ENCODE assay signal across 12 cellular contexts in the genomic region with DNA sequence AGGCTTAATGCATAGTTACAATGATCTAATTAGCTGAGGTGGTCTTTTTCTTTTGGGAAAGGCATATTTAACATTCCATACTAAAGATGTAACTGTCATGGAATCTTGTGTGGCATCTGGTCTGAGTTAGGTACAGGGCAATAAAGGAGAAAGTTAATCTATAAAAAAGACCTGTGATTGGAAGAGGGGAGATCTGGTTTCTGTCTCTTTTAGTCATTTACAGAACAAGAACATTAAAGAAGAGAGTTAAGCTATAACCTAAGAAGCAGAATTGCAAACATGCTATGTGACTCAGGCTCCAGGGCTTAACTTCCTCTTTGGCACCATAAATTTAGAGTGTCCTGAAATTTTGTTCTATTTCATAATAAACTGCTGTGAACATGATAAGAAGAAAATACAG. TPM values are rescaled to one million over a fixed set of nuclear protein-coding genes. Genes with fewer than 3 reads are reported as not detected.
DNase-seq lines count a peak whose midpoint lies in the region; ATAC-seq and TF ChIP-seq lines count a peak whose summit lies in the region.
"Had no signal": no experiment of that assay in that cellular context is flagged by ENCODE, and none has a peak within 500 bp of the region (broad histone marks: within the 10 kb centered on the region; RNA-seq: fewer than 3 reads in every experiment).

No MANE protein-coding gene starts in this region.

- H3K27ac ChIP-seq in ACC112 (ENCODE audit: low read depth, low read length) (peak overlapping the region; percentile 18), colonic mucosa (no peak overlapping the region), ovary (no peak overlapping the region)
- H3K27ac ChIP-seq: RWPE1 had no signal

- TF ChIP-seq CTCF in colonic mucosa (IDR thresholded peaks at IDR 0.05) (no peak), ovary (IDR thresholded peaks at IDR 0.05) (no peak)

- H3K27me3 ChIP-seq in ACC112 (ENCODE audit: insufficient read depth, low read length) (no peaks in the 10 kb centered on the region), colonic mucosa (no peaks in the 10 kb centered on the region), ovary (no peaks in the 10 kb centered on the region)

- TF ChIP-seq EP300 in ovary (IDR thresholded peaks at IDR 0.05), result no peak

- H3K4me1 ChIP-seq in ACC112 (ENCODE audit: control insufficient read depth, insufficient read depth, low read length, unreplicated experiment) (peaks cover 35% of the 10 kb centered on the region), colonic mucosa (no peaks in the 10 kb centered on the region), ovary (ENCODE audit: insufficient read depth) (no peaks in the 10 kb centered on the region)

- DNase-seq in HS-5 (ENCODE audit: low read depth) (peak; percentile 91), fibroblast of the conjunctiva (ENCODE audit: low read depth) (peak; percentile 61), colonic mucosa (no peak), ovary (no peak), NCI-H1417 (lab: John Stamatoyannopoulos, UW) (no peak)
- no peak for DNase-seq in activated CD8-positive, alpha-beta memory T cell treated with anti-CD3 and anti-CD28 coated beads, Interleukin-2, amount 50 U/mL, for 48 hours
- DNase-seq: activated CD8-positive, alpha-beta memory T cell treated with anti-CD3 and anti-CD28 coated beads, Interleukin-2, amount 50 U/mL, for 4 hours; DMS53; NCI-H345 had no signal

- no peak for TF ChIP-seq POLR2A in ovary (IDR thresholded peaks at IDR 0.05)

- peak overlapping the region; percentile 77 for H2AFZ ChIP-seq in ACC112 (ENCODE audit: low read length, unreplicated experiment)

- H3K36me3 ChIP-seq in ACC112 (ENCODE audit: insufficient read depth, low read length), result no peaks in the 10 kb centered on the region
- H3K36me3 ChIP-seq in colonic mucosa, result no peaks in the 10 kb centered on the region
- H3K36me3 ChIP-seq in ovary, result no peaks in the 10 kb centered on the region

- H3K9ac ChIP-seq in colonic mucosa (ENCODE audit: low read depth in 2 of 2, low read length in 2 of 2), result no peak overlapping the region

- peak; percentile 81 for ATAC-seq in SK-N-SH treated with all-trans-retinoic acid at 6 μM for 48 hours

- intact Hi-C loops in colonic mucosa (cut with DNase I), result no loop called here
- intact Hi-C loops in ovary (cut with DNase I), result no loop called here

- H3K9me3 ChIP-seq in colonic mucosa (no peaks in the 10 kb centered on the region), ovary (no peaks in the 10 kb centered on the region)

- no peaks in the 10 kb centered on the region for H3K79me2 ChIP-seq in ACC112 (ENCODE audit: control insufficient read depth, insufficient read depth, low read length, unreplicated experiment)

- H3K4me3 ChIP-seq in ACC112 (ENCODE audit: low read depth, low read length) (no peak overlapping the region), colonic mucosa (no peak overlapping the region), ovary (no peak overlapping the region)

TF ChIP-seq in SK-N-SH treated with all-trans-retinoic acid at 6 μM for 48 hours, 23 proteins besides CTCF, POLR2A, EP300 and RAD21:
- TF ChIP-seq TOX (CRISPR knock-in tag; IDR thresholded peaks at IDR 0.05; ENCODE audit: borderline replicate concordance) (peak; percentile 63; the same call in 1 of the 2 replicates), ISL1 (CRISPR knock-in tag; IDR thresholded peaks at IDR 0.05) (peak; percentile 93), BACH2 (CRISPR knock-in tag; IDR thresholded peaks at IDR 0.05; ENCODE audit: borderline replicate concordance) (no peak)
- TF ChIP-seq, protein P1, sequence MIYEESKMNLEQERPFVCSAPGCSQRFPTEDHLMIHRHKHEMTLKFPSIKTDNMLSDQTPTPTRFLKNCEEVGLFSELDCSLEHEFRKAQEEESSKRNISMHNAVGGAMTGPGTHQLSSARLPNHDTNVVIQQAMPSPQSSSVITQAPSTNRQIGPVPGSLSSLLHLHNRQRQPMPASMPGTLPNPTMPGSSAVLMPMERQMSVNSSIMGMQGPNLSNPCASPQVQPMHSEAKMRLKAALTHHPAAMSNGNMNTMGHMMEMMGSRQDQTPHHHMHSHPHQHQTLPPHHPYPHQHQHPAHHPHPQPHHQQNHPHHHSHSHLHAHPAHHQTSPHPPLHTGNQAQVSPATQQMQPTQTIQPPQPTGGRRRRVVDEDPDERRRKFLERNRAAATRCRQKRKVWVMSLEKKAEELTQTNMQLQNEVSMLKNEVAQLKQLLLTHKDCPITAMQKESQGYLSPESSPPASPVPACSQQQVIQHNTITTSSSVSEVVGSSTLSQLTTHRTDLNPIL (CRISPR knock-in tag; IDR thresholded peaks at IDR 0.05; ENCODE audit: low read depth), result peak; percentile 86; the same call in 1 of the 2 replicates

RNA-seq across cellular contexts. Expression of a gene that starts 47.2 kb away (rescaled TPM):
- total RNA-seq in colonic mucosa (1 to 10 TPM; 1.4 to 2.6 TPM), ovary (1 to 10 TPM in 6 of 7 donors, under 1 TPM in 1; 0.56 to 3.1 (median 1.5) TPM)
- 1 to 10 TPM in 1 of 2 donors, under 1 TPM in 1; 0.80 to 2.5 TPM for polyA plus RNA-seq in ovary

Comparison
In these comparisons a context has a peak if more than half of its experiments do, and no peak if none do; other contexts are left out.
1. DNase-seq: peak in HS-5 (single experiment) and fibroblast of the conjunctiva (single experiment); none in colonic mucosa (single experiment), activated CD8-positive, alpha-beta memory T cell treated with anti-CD3 and anti-CD28 coated beads, Interleukin-2, amount 50 U/mL, for 48 hours (single experiment), ovary (0 of 5) and NCI-H1417 (0 of 3).